ENCODE assay signal across 1 cellular context in genomic region chr3:57100046-57100695, GRCh38.
TF ChIP-seq lines count a peak whose summit lies in the region.

No MANE protein-coding gene starts in this region.

TF ChIP-seq in GM23338, 12 proteins besides CTCF, POLR2A, EP300 and RAD21 (continued from another document):
- TF ChIP-seq ZNF462 (CRISPR knock-in tag; IDR thresholded peaks at IDR 0.05) = no peak
- no peak for TF ChIP-seq POLR2AphosphoS5 (IDR thresholded peaks at IDR 0.05; ENCODE audit: low read depth)
- TF ChIP-seq JUNB (IDR thresholded peaks at IDR 0.05; ENCODE audit: unreplicated experiment) = no peak
- TF ChIP-seq STAT1 (IDR thresholded peaks at IDR 0.05; ENCODE audit: unreplicated experiment) = no peak
- no peak for TF ChIP-seq REST (IDR thresholded peaks at IDR 0.05; ENCODE audit: unreplicated experiment)
- no peak for TF ChIP-seq CREB1 (CRISPR knock-in tag; IDR thresholded peaks at IDR 0.05; ENCODE audit: low read depth)
- no peak for TF ChIP-seq ETS1 (IDR thresholded peaks at IDR 0.05)
- TF ChIP-seq NANOG (IDR thresholded peaks at IDR 0.05; ENCODE audit: borderline replicate concordance) = no peak
